8 cellular contexts compared by ENCODE assay signal in genomic region chr7:1742555-1743303, GRCh38.
DNase-seq lines count a peak whose midpoint lies in the region; ATAC-seq and TF ChIP-seq lines count a peak whose summit lies in the region.

No MANE protein-coding gene starts in this region.

- peak overlapping the region; percentile 30 for H3K27ac Mint-ChIP-seq in Calu3 (ENCODE audit: unreplicated experiment)
- H3K27ac Mint-ChIP-seq in activated CD8-positive, alpha-beta memory T cell treated with anti-CD3 and anti-CD28 coated beads, Interleukin-2, amount 10 ng/mL, durations not matched to agents 7 days and 5 days: peak overlapping the region; percentile 67

- H3K4me3 ChIP-seq in LNCaP clone FGC (ENCODE audit: low read depth, low read length) (peak overlapping the region; percentile 68), hepatocyte (no peak overlapping the region)

- no peaks in the 10 kb centered on the region for H3K36me3 ChIP-seq in hepatocyte (replicated peaks; ENCODE audit: insufficient read depth, low read depth)

- H3K9me2 ChIP-seq in hepatocyte (replicated peaks; ENCODE audit: insufficient read depth): no peaks in the 10 kb centered on the region

- no TSS peak for BruUV-seq in Calu3 (replicated peaks; lab: Mats Ljungman, UMichigan)

- CTCF ChIA-PET in Calu3 (lab: Charles Lee): interaction anchor here (0.8 to 1.2 kb wide), 2 partner anchors 22 to 26 kb away, joined by 4 to 5 read pairs; no protein-coding TSS in a partner anchor
- CTCF ChIA-PET in activated CD8-positive, alpha-beta memory T cell treated with anti-CD3 and anti-CD28 coated beads, Interleukin-2, amount 10 ng/mL, durations not matched to agents 7 days and 5 days (lab: Charles Lee): no interaction called here

- no peaks in the 10 kb centered on the region for H4K20me1 ChIP-seq in hepatocyte (ENCODE audit: insufficient read depth, poor library complexity, severe bottlenecking)

- intact Hi-C loops in Calu3 (cut with micrococcal nuclease; ENCODE audit: unreplicated experiment): no loop called here

- no peaks in the 10 kb centered on the region for H3K9me3 ChIP-seq in hepatocyte (ENCODE audit: low read depth)

- peak overlapping the region; percentile 66 for H3K4me2 ChIP-seq in hepatocyte

- H2AFZ ChIP-seq in hepatocyte: no peak overlapping the region

- H3K4me1 Mint-ChIP-seq in Calu3 (ENCODE audit: low read depth, unreplicated experiment): peaks cover 22% of the 10 kb centered on the region
- H3K4me1 Mint-ChIP-seq in activated CD8-positive, alpha-beta memory T cell treated with anti-CD3 and anti-CD28 coated beads, Interleukin-2, amount 10 ng/mL, durations not matched to agents 7 days and 5 days: peaks cover 24% of the 10 kb centered on the region

- peak overlapping the region; percentile 63 for H3K4me3 Mint-ChIP-seq in Calu3 (ENCODE audit: low read depth, unreplicated experiment)
- H3K4me3 Mint-ChIP-seq in activated CD8-positive, alpha-beta memory T cell treated with anti-CD3 and anti-CD28 coated beads, Interleukin-2, amount 10 ng/mL, durations not matched to agents 7 days and 5 days: peak overlapping the region; percentile 24

- H3K27me3 ChIP-seq in hepatocyte: no peaks in the 10 kb centered on the region

- H3K4me1 ChIP-seq in hepatocyte (ENCODE audit: insufficient read depth): peaks cover 4% of the 10 kb centered on the region

- WGBS in hepatocyte (ENCODE audit: low lambda C conversion rate, missing lambda C conversion rate): 56% methylated on average over 28 of the region's 28 CpGs

- ATAC-seq in activated CD8-positive, alpha-beta memory T cell treated with anti-CD3 and anti-CD28 coated beads, Interleukin-2, amount 10 ng/mL, durations not matched to agents 7 days and 5 days: peak; percentile 56
- no peak for ATAC-seq in GM18868 (IDR thresholded peaks at IDR 0.05; ENCODE audit: unreplicated experiment)
- ATAC-seq in GM21825 (IDR thresholded peaks at IDR 0.05; ENCODE audit: unreplicated experiment): no peak
- ATAC-seq in HG03439 (IDR thresholded peaks at IDR 0.05; ENCODE audit: unreplicated experiment): no peak

- H3K79me2 ChIP-seq in hepatocyte: no peaks in the 10 kb centered on the region

- H3K27ac ChIP-seq in hepatocyte: no peak overlapping the region

- DNase-seq in Calu3 (peak; percentile 82), LNCaP clone FGC (ENCODE audit: low read depth) (peak; percentile 41), hepatocyte (ENCODE audit: low spot score) (peak; percentile 60), NCI-H524 treated with DMSO at 0.1 percent for 48 hours (lab: John Stamatoyannopoulos, UW) (no peak)
- DNase-seq in activated CD8-positive, alpha-beta memory T cell treated with anti-CD3 and anti-CD28 coated beads, Interleukin-2, amount 10 ng/mL, durations not matched to agents 7 days and 5 days: peak; percentile 48

- H3K9me3 Mint-ChIP-seq in Calu3 (ENCODE audit: low read depth, unreplicated experiment): no peaks in the 10 kb centered on the region
- no peaks in the 10 kb centered on the region for H3K9me3 Mint-ChIP-seq in activated CD8-positive, alpha-beta memory T cell treated with anti-CD3 and anti-CD28 coated beads, Interleukin-2, amount 10 ng/mL, durations not matched to agents 7 days and 5 days (ENCODE audit: low read depth)

- H3K27me3 Mint-ChIP-seq in Calu3 (ENCODE audit: unreplicated experiment): peaks cover 32% of the 10 kb centered on the region
- peaks cover 5% of the 10 kb centered on the region for H3K27me3 Mint-ChIP-seq in activated CD8-positive, alpha-beta memory T cell treated with anti-CD3 and anti-CD28 coated beads, Interleukin-2, amount 10 ng/mL, durations not matched to agents 7 days and 5 days

- TF ChIP-seq CTCF in Calu3 (IDR thresholded peaks at IDR 0.05; ENCODE audit: unreplicated experiment): no peak
- no peak for TF ChIP-seq CTCF in LNCaP clone FGC (IDR thresholded peaks at IDR 0.05; ENCODE audit: control insufficient read depth, extremely low read depth, insufficient read depth)
- TF ChIP-seq CTCF in hepatocyte (IDR thresholded peaks at IDR 0.05; ENCODE audit: poor library complexity): no peak

- H3K36me3 Mint-ChIP-seq in Calu3 (ENCODE audit: insufficient read depth, unreplicated experiment): peaks cover 25% of the 10 kb centered on the region
- H3K36me3 Mint-ChIP-seq in activated CD8-positive, alpha-beta memory T cell treated with anti-CD3 and anti-CD28 coated beads, Interleukin-2, amount 10 ng/mL, durations not matched to agents 7 days and 5 days: no peaks in the 10 kb centered on the region
